17 cellular contexts compared by ENCODE assay signal in genomic region chr11:27329867-27330632, GRCh38.
"Had no signal": no experiment of that assay in that cellular context is flagged by ENCODE, and none has a peak within 500 bp of the region (broad histone marks: within the 10 kb centered on the region; RNA-seq: fewer than 3 reads in every experiment).

No MANE protein-coding gene starts in this region.

- ATAC-seq: activated CD8-positive, alpha-beta memory T cell treated with anti-CD3 and anti-CD28 coated beads, Interleukin-2, amount 10 ng/mL, durations not matched to agents 7 days and 5 days; lower lobe of right lung; stimulated activated naive B cell treated with anti-CD40 and anti-IgM and Interleukin-4, amounts not matched to agents 10 μg/mL and 1 μg/mL and 100 μg/mL, for 72 hours had no signal

- H3K4me3 ChIP-seq: colonic mucosa, lower lobe of right lung, sigmoid colon, spleen, thoracic aorta, upper lobe of left lung had no signal

- H3K27ac ChIP-seq: colonic mucosa, lower lobe of right lung, parathyroid adenoma, sigmoid colon, spleen, thoracic aorta, upper lobe of left lung had no signal

- H3K4me1 ChIP-seq: colonic mucosa, lower lobe of right lung, parathyroid adenoma, spleen had no signal

- H3K9me3 ChIP-seq: colonic mucosa, lower lobe of right lung, sigmoid colon, thoracic aorta, upper lobe of left lung had no signal

- DNase-seq: activated B cell treated with CpG ODN at 0.5 μM for 24 hours; activated CD4-positive, alpha-beta memory T cell treated with anti-CD3 and anti-CD28 coated beads for 36 hours; activated CD4-positive, alpha-beta T cell treated with anti-CD3 and anti-CD28 coated beads for 4 hours; activated CD8-positive, alpha-beta memory T cell treated with anti-CD3 and anti-CD28 coated beads, Interleukin-2, amount 10 ng/mL, durations not matched to agents 7 days and 5 days; amniotic stem cell; central memory CD4-positive, alpha-beta T cell; colonic mucosa; hippocampal formation; lower lobe of right lung; sigmoid colon; spleen; stimulated activated CD4-positive, alpha-beta T cell treated with anti-CD3 and anti-CD28 coated beads, Interleukin-4, amount 100 ng/mL, for 4 hours; stimulated activated naive B cell treated with anti-CD40 and anti-IgM and Interleukin-4, amounts not matched to agents 10 μg/mL and 1 μg/mL and 100 μg/mL, for 72 hours; SW 1271; upper lobe of left lung had no signal

- H3K36me3 ChIP-seq: colonic mucosa, lower lobe of right lung, sigmoid colon, spleen, thoracic aorta, upper lobe of left lung had no signal

- H3K27me3 ChIP-seq: colonic mucosa, sigmoid colon, spleen, upper lobe of left lung had no signal
